Comparison of ENCODE assay signal across 15 cellular contexts in genomic region chr11:62505784-62506145, GRCh38. TPM values are rescaled to one million over a fixed set of nuclear protein-coding genes. Genes with fewer than 3 reads are reported as not detected.
DNase-seq lines count a peak whose midpoint lies in the region; ATAC-seq and TF ChIP-seq lines count a peak whose summit lies in the region.
"Had no signal": no experiment of that assay in that cellular context is flagged by ENCODE, and none has a peak within 500 bp of the region (broad histone marks: within the 10 kb centered on the region; RNA-seq: fewer than 3 reads in every experiment).

No MANE protein-coding gene starts in this region.

- H3K36me3 Mint-ChIP-seq in MCF 10A (ENCODE audit: insufficient read depth, unreplicated experiment) (no peaks in the 10 kb centered on the region), nephron (ENCODE audit: low read depth) (no peaks in the 10 kb centered on the region)
- H3K36me3 Mint-ChIP-seq: stimulated activated effector memory CD8-positive, alpha-beta T cell treated with anti-CD3 and anti-CD28 coated beads, Interleukin-12 subunit alpha, Interleukin-12 subunit beta, amount 100 ng/mL, for 72 hours had no signal

- POLR2A ChIA-PET in MCF 10A (lab: Yijun Ruan, JAX): no interaction called here

- peak overlapping the region in 2 of 3 donors; percentile 20 to 29 for H3K4me3 ChIP-seq in breast epithelium
- peak overlapping the region; percentile 24 to 30 for H3K4me3 ChIP-seq in foreskin fibroblast (ENCODE audit: low read depth in 1 of 2, low read length in 2 of 2)
- peak overlapping the region; percentile 15 to 38 for H3K4me3 ChIP-seq in vagina

- H3K4me1 Mint-ChIP-seq in MCF 10A (ENCODE audit: insufficient read depth, unreplicated experiment) (peaks cover 8% of the 10 kb centered on the region), nephron (peaks cover 48% of the 10 kb centered on the region)

- intact Hi-C loops in breast epithelium (cut with DNase I; ENCODE audit: low total_unique reads): no loop called here
- intact Hi-C loops in MCF 10A (cut with micrococcal nuclease): no loop called here
- intact Hi-C loops in vagina (cut with DNase I): no loop called here

- H3K4me1 ChIP-seq in breast epithelium (peaks cover 3 to 19% of the 10 kb centered on the region in 2 donors), vagina (peaks cover 79% of the 10 kb centered on the region)

- no peaks in the 10 kb centered on the region for H3K27me3 ChIP-seq in breast epithelium
- no peaks in the 10 kb centered on the region for H3K27me3 ChIP-seq in vagina

- BruUV-seq in MCF 10A (replicated peaks; lab: Mats Ljungman, UMichigan): no TSS peak

- TF ChIP-seq CTCF in breast epithelium (IDR thresholded peaks at IDR 0.05) (no peak), MCF 10A (IDR thresholded peaks at IDR 0.05; ENCODE audit: unreplicated experiment) (no peak), foreskin fibroblast (IDR thresholded peaks at IDR 0.05; ENCODE audit: low read depth, low read length) (no peak), nephron (IDR thresholded peaks at IDR 0.05; ENCODE audit: unreplicated experiment in 3 of 3) (no peak), vagina (IDR thresholded peaks at IDR 0.05) (no peak)

- no peak for ATAC-seq in HG03520 (IDR thresholded peaks at IDR 0.05; ENCODE audit: unreplicated experiment)
- ATAC-seq: activated CD8-positive, alpha-beta T cell treated with anti-CD3 and anti-CD28 coated beads, Interleukin-2, amount 10 ng/mL, durations not matched to agents 7 days and 5 days; stimulated activated effector memory CD8-positive, alpha-beta T cell treated with anti-CD3 and anti-CD28 coated beads, Interleukin-12 subunit alpha, Interleukin-12 subunit beta, amount 100 ng/mL, for 72 hours had no signal

- H3K4me3 Mint-ChIP-seq in MCF 10A (ENCODE audit: unreplicated experiment) (no peak overlapping the region), nephron (peak overlapping the region; percentile 62 to 72 (median 63))
- H3K4me3 Mint-ChIP-seq: activated CD8-positive, alpha-beta T cell treated with anti-CD3 and anti-CD28 coated beads, Interleukin-2, amount 10 ng/mL, durations not matched to agents 7 days and 5 days; stimulated activated effector memory CD8-positive, alpha-beta T cell treated with anti-CD3 and anti-CD28 coated beads, Interleukin-12 subunit alpha, Interleukin-12 subunit beta, amount 100 ng/mL, for 72 hours; T-helper 1 cell treated with Interleukin-12 subunit alpha and Interleukin-12 subunit beta and Interleukin-4 antibody, amounts not matched to agents 30 μg/mL and 1 μg/mL, for 36 hours had no signal

- no peak overlapping the region for H3K27ac Mint-ChIP-seq in MCF 10A (ENCODE audit: low read depth, unreplicated experiment)
- H3K27ac Mint-ChIP-seq in nephron: peak overlapping the region; percentile 29 to 74 (median 66)
- H3K27ac Mint-ChIP-seq: activated CD8-positive, alpha-beta T cell treated with anti-CD3 and anti-CD28 coated beads, Interleukin-2, amount 10 ng/mL, durations not matched to agents 7 days and 5 days; T-helper 1 cell treated with Interleukin-12 subunit alpha and Interleukin-12 subunit beta and Interleukin-4 antibody, amounts not matched to agents 30 μg/mL and 1 μg/mL, for 36 hours had no signal

- H3K9me3 ChIP-seq in breast epithelium (no peaks in the 10 kb centered on the region), vagina (no peaks in the 10 kb centered on the region)

- H3K36me3 ChIP-seq in breast epithelium: no peaks in the 10 kb centered on the region
- no peaks in the 10 kb centered on the region for H3K36me3 ChIP-seq in vagina

- TF ChIP-seq POLR2A in breast epithelium (IDR thresholded peaks at IDR 0.05): no peak
- no peak for TF ChIP-seq POLR2A in vagina (IDR thresholded peaks at IDR 0.05)

- H3K27me3 Mint-ChIP-seq in MCF 10A (ENCODE audit: insufficient read depth, unreplicated experiment) (no peaks in the 10 kb centered on the region), nephron (ENCODE audit: low read depth) (peaks cover 53% of the 10 kb centered on the region)

- H3K27ac ChIP-seq in breast epithelium (no peak overlapping the region), vagina (peak overlapping the region; percentile 63)

- H3K9me3 Mint-ChIP-seq in MCF 10A (ENCODE audit: unreplicated experiment) (no peaks in the 10 kb centered on the region), nephron (no peaks in the 10 kb centered on the region)
- H3K9me3 Mint-ChIP-seq: stimulated activated effector memory CD8-positive, alpha-beta T cell treated with anti-CD3 and anti-CD28 coated beads, Interleukin-12 subunit alpha, Interleukin-12 subunit beta, amount 100 ng/mL, for 72 hours; T-helper 1 cell treated with Interleukin-12 subunit alpha and Interleukin-12 subunit beta and Interleukin-4 antibody, amounts not matched to agents 30 μg/mL and 1 μg/mL, for 36 hours had no signal

- CTCF ChIA-PET in MCF 10A (lab: Yijun Ruan, JAX): interaction anchor here (0.7 to 1.5 kb wide), 4 partner anchors 8 to 111 kb away, joined by 3 to 7 read pairs (median 3); no protein-coding TSS in a partner anchor

- DNase-seq in breast epithelium (ENCODE audit: low spot score in 2 of 2) (no peak), MCF 10A (ENCODE audit: unreplicated experiment) (no peak), foreskin fibroblast (peak in 1 of 2 donors; percentile 23), vagina (ENCODE audit: extremely low spot score in 2 of 2) (no peak), AML-193 (lab: John Stamatoyannopoulos, UW) (no peak)
- no peak for DNase-seq in activated CD4-positive, CD25-positive, alpha-beta regulatory T cell treated with anti-CD3 and anti-CD28 coated beads, Interleukin-2, amount 50 U/mL, for 72 hours
- DNase-seq: activated CD8-positive, alpha-beta T cell treated with anti-CD3 and anti-CD28 coated beads, Interleukin-2, amount 10 ng/mL, durations not matched to agents 7 days and 5 days; activated naive CD4-positive, alpha-beta T cell treated with Interleukin-2 at 50 U/mL for 16 hours; effector CD8-positive, alpha-beta T cell; Kasumi-1; NCI-H2171 had no signal

RNA-seq across cellular contexts. Expression of gene AHNAK, which starts 40.8 kb away (rescaled TPM):
- total RNA-seq in breast epithelium (1,000 to 10,000 TPM in 2 of 3 donors, 100 to 1,000 TPM in 1; 636 to 1,393 (median 1,040) TPM), MCF 10A (2022) (416 and 429 TPM in 2 replicates), vagina (828 TPM)
